ENCODE assay signal across 8 cellular contexts in the genomic region with DNA sequence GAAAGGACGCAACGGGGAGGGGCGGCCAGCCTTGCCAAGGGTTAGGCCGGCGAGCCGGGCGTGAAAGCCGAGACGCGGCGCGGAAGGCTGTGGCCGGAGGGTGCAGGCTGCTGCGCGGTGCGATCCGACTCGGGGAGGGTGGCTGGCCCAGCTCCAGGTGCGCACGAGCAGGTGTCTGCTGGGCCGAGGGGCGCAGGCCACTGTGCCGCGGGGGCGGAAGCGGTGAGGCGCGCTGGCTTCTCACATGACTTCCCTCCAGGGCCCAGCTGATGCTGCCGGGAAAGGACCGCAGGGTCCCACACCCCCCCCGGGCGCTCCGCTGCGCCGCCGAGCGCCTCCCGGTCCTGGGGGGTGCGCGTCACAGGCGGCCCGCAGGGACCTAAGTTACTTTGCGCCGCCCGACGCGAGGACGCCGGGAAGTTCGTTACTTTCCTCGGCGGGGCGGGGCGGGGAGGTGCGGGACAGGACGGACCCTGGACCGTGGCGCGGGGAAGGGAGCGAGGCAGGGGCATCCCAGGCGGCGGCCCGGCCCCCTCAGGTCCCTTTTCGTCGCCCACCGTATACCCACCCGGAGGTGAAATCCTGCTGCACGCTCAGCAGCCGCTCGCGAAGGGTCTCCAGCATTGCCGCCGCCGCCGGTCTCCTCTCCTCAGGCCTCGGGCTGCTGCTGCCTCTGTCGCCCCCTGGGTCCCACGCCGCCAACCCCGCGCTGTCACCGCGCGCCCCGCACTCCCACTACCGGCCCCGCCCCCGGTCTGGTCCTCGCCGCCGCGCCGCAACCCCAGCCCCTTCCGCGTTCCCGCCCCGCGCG.
DNase-seq lines count a peak whose midpoint lies in the region; ATAC-seq lines count a peak whose summit lies in the region.

A gene with protein sequence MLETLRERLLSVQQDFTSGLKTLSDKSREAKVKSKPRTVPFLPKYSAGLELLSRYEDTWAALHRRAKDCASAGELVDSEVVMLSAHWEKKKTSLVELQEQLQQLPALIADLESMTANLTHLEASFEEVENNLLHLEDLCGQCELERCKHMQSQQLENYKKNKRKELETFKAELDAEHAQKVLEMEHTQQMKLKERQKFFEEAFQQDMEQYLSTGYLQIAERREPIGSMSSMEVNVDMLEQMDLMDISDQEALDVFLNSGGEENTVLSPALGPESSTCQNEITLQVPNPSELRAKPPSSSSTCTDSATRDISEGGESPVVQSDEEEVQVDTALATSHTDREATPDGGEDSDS (minus strand): TSS at position 783 of the 811 bp plus-strand sequence. CDS start 159 bp downstream, at position 624.

- DNase-seq in SIG-M5 treated with dmso at 0.1 percent for 504 hours (lab: John Stamatoyannopoulos, UW; ENCODE audit: unreplicated experiment) (peak; percentile 25), SIG-M5 (lab: John Stamatoyannopoulos, UW) (no peak), NCI-H2081 (lab: John Stamatoyannopoulos, UW) (peak; percentile 69 to 82), kidney tubule cell (ENCODE audit: low spot score) (peak; percentile 72)
- peak; percentile 66 to 68 for DNase-seq in central memory CD8-positive, alpha-beta T cell (ENCODE audit: low spot score in 2 of 2)
- DNase-seq in stimulated activated CD4-positive, alpha-beta T cell treated with anti-CD3 and anti-CD28 coated beads, Interleukin-1b, Interleukin-23, amount 100 ng/mL, for 24 hours (ENCODE audit: low read depth in 4 of 4, low spot score in 1 of 4), result peak; percentile 58 to 79 (median 74)

- peak within 1 kb of the TSS; percentile 75 for H3K27ac Mint-ChIP-seq in central memory CD8-positive, alpha-beta T cell (ENCODE audit: low read depth)

- peaks cover 19% of the 10 kb centered on the region for H3K4me1 Mint-ChIP-seq in central memory CD8-positive, alpha-beta T cell

- no peaks in the 10 kb centered on the region for H3K9me3 Mint-ChIP-seq in central memory CD8-positive, alpha-beta T cell

- peaks cover 9% of the 10 kb centered on the region for H3K36me3 Mint-ChIP-seq in central memory CD8-positive, alpha-beta T cell (ENCODE audit: insufficient read depth)

- ATAC-seq in HG02884 (IDR thresholded peaks at IDR 0.05; ENCODE audit: unreplicated experiment), result peak; percentile 43
- peak; percentile 80 to 83 for ATAC-seq in activated CD4-positive, CD25-positive, alpha-beta regulatory T cell treated with anti-CD3 and anti-CD28 coated beads, Interleukin-2, amount 50 U/mL, for 24 hours
- peak; percentile 85 for ATAC-seq in central memory CD8-positive, alpha-beta T cell (replicated peaks; ENCODE audit: extremely low read depth, poor library complexity, severe bottlenecking)

- H3K4me3 Mint-ChIP-seq in central memory CD8-positive, alpha-beta T cell, result peak within 1 kb of the TSS; percentile 69

- no peaks in the 10 kb centered on the region for H3K27me3 Mint-ChIP-seq in central memory CD8-positive, alpha-beta T cell
